In the genomic region with DNA sequence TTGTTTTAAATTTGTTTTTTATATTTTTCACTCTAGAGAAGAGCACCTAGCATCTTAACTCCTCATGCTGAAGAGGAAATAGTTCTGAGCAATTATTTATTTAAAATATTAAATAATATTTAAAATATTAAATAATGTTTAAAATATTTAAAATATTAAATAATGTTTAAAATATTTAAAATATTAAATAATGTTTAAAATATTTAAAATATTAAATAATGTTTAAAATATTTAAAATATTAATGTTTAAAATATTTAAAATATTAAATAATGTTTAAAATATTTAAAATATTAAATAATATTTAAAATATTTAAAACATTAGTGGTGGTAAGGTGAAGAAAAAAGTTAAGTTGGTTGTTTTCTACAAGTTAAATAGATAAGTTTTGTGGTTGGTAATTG, we compare ENCODE assay signal across 6 cellular contexts.
DNase-seq lines count a peak whose midpoint lies in the region; ATAC-seq, FAIRE-seq and TF ChIP-seq lines count a peak whose summit lies in the region.
"Not testable (repeated sequence)": the region's sequence is repeated elsewhere in the genome, so short reads cannot be mapped to it uniquely, and the experiment has no call there.

No MANE protein-coding gene starts in this region.

- not testable (repeated sequence) for H3K4me1 Mint-ChIP-seq in WTC11

- not testable (repeated sequence) for H3K36me3 ChIP-seq in kidney (ENCODE audit: control insufficient read depth in 1 of 2, insufficient read depth in 2 of 2, low read length in 2 of 2); small intestine (ENCODE audit: control insufficient read depth in 2 of 2, insufficient read depth in 2 of 2, low read length in 2 of 2)

- H3K27ac ChIP-seq in kidney (ENCODE audit: low read depth in 2 of 2, low read length in 2 of 2); small intestine (ENCODE audit: low read depth in 1 of 2, low read length in 1 of 2): not testable (repeated sequence)

- CTCF ChIA-PET in WTC11 (lab: Charles Lee), result interaction anchor here (1.3 to 1.7 kb wide), 2 partner anchors 111 to 314 kb away, joined by 3 to 15 read pairs; no protein-coding TSS in a partner anchor

- H3K9me3 ChIP-seq in kidney (ENCODE audit: control insufficient read depth in 1 of 2, low read length in 2 of 2); small intestine (ENCODE audit: control insufficient read depth, low read depth): not testable (repeated sequence)

- POLR2A ChIA-PET in WTC11 (lab: Charles Lee), result not testable (repeated sequence)

- not testable (repeated sequence) for H3K4me1 ChIP-seq in kidney (ENCODE audit: control insufficient read depth in 1 of 2, insufficient read depth in 1 of 2, low read depth in 1 of 2, low read length in 2 of 2); small intestine (ENCODE audit: control insufficient read depth in 2 of 2, insufficient read depth in 1 of 2, low read depth in 1 of 2, low read length in 1 of 2)

- not testable (repeated sequence) for H3K36me3 Mint-ChIP-seq in WTC11

- intact Hi-C loops in kidney (cut with DNase I), result not testable (repeated sequence)

- H3K27me3 Mint-ChIP-seq in WTC11 (ENCODE audit: low read depth), result not testable (repeated sequence)

- H3K9ac ChIP-seq in kidney (ENCODE audit: low read length in 2 of 2), result not testable (repeated sequence)

- not testable (repeated sequence) for H3K27me3 ChIP-seq in small intestine (ENCODE audit: control insufficient read depth in 2 of 2, insufficient read depth in 2 of 2, low read length in 2 of 2)

- not testable (repeated sequence) for TF ChIP-seq CTCF in WTC11 (IDR thresholded peaks at IDR 0.05); kidney (IDR thresholded peaks at IDR 0.05; ENCODE audit: borderline replicate concordance, extremely low read depth, insufficient read depth)

- H3K27ac Mint-ChIP-seq in WTC11, result not testable (repeated sequence)

- not testable (repeated sequence) for H3K4me3 Mint-ChIP-seq in WTC11

- FAIRE-seq in A204.1 (lab: Jason Lieb, UNC) (peak; percentile 99), RCC 7860 (lab: Jason Lieb, UNC) (peak; percentile 100), endometrium (lab: Jason Lieb, UNC) (peak; percentile 100), kidney (lab: Jason Lieb, UNC) (peak; percentile 100), small intestine (lab: Jason Lieb, UNC) (peak; percentile 100)

- not testable (repeated sequence) for DNase-seq in RCC 7860 (ENCODE audit: low spot score); WTC11 (ENCODE audit: low spot score); kidney; small intestine

- not testable (repeated sequence) for ATAC-seq in WTC11

- H3K4me3 ChIP-seq in kidney (ENCODE audit: low read length in 2 of 2); small intestine (ENCODE audit: low read depth in 1 of 2, low read length in 2 of 2): not testable (repeated sequence)

- H3K9me3 Mint-ChIP-seq in WTC11, result not testable (repeated sequence)

TF ChIP-seq in WTC11, 78 proteins besides CTCF, POLR2A, EP300 and RAD21:
- peak; percentile 99; the same call in 1 of the 2 replicates for TF ChIP-seq HMGA2 (CRISPR knock-in tag; IDR thresholded peaks at IDR 0.05)
